In the genomic region with DNA sequence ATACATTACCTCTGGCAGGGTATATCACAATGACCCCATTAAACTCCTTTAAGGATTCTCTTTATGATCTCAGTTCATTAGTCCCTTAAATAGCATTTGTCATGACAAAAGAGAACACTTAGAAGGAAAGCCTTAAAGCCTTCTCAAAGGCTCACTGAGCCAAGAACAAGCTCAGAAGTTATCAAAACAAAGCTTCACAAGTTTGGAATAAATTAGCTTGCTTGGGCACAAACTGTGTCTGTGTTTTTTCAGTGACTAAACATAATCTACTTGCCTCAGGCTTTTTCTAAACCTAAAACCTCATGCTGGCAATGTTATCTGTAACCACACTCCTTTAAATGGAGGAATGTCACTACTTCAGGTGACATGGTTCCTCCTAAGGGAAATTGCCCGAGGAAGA, we compare ENCODE assay signal across 25 cellular contexts.
DNase-seq lines count a peak whose midpoint lies in the region; ATAC-seq and TF ChIP-seq lines count a peak whose summit lies in the region.
"Had no signal": no experiment of that assay in that cellular context is flagged by ENCODE, and none has a peak within 500 bp of the region (broad histone marks: within the 10 kb centered on the region; RNA-seq: fewer than 3 reads in every experiment).

No MANE protein-coding gene starts in this region.

- no peak overlapping the region for H3K27ac ChIP-seq in iPS-20b (ENCODE audit: low read length)
- H3K27ac ChIP-seq: SJCRH30, tibial artery had no signal

- 0 out of 2 replicates have a peak overlapping the region, but pooled peaks have one; percentile 24 for H3K4me3 ChIP-seq in iPS-20b (ENCODE audit: low read length)
- H3K4me3 ChIP-seq: SJCRH30, tibial artery had no signal

- no peak for TF ChIP-seq CTCF in chondrocyte (IDR thresholded peaks at IDR 0.05)

- peaks cover 17% of the 10 kb centered on the region for H3K4me1 ChIP-seq in iPS-20b (ENCODE audit: insufficient read depth, low read length)
- H3K4me1 ChIP-seq: SJCRH30, tibial artery had no signal

- H3K4me3 Mint-ChIP-seq in chondrocyte (ENCODE audit: unreplicated experiment), result no peak overlapping the region
- H3K4me3 Mint-ChIP-seq: activated naive CD4-positive, alpha-beta T cell treated with anti-CD3 and anti-CD28 coated beads, Interleukin-2, amount 10 ng/mL, durations not matched to agents 7 days and 5 days; activated T-cell treated with anti-CD3 and anti-CD28 coated beads, Interleukin-2, amount 50 U/mL, for 72 hours; B cell; memory B cell had no signal

- H3K4me1 Mint-ChIP-seq in chondrocyte (ENCODE audit: low read depth), result no peaks in the 10 kb centered on the region
- H3K4me1 Mint-ChIP-seq: activated naive CD4-positive, alpha-beta T cell treated with anti-CD3 and anti-CD28 coated beads, Interleukin-2, amount 10 ng/mL, durations not matched to agents 7 days and 5 days; B cell; memory B cell had no signal

- ATAC-seq in GM19324 (IDR thresholded peaks at IDR 0.05; ENCODE audit: low FRiP score, unreplicated experiment) (no peak), Right ventricle myocardium inferior (no peak), GM21825 (IDR thresholded peaks at IDR 0.05; ENCODE audit: unreplicated experiment) (no peak)
- ATAC-seq: activated T-cell treated with anti-CD3 and anti-CD28 coated beads, Interleukin-2, amount 50 U/mL, for 72 hours had no signal

- no peaks in the 10 kb centered on the region for H3K36me3 ChIP-seq in iPS-20b (ENCODE audit: insufficient read depth, low read depth, low read length)
- H3K36me3 ChIP-seq: SJCRH30, tibial artery had no signal

- no peak overlapping the region for H3K27ac Mint-ChIP-seq in chondrocyte (ENCODE audit: unreplicated experiment)
- H3K27ac Mint-ChIP-seq: activated naive CD4-positive, alpha-beta T cell treated with anti-CD3 and anti-CD28 coated beads, Interleukin-2, amount 10 ng/mL, durations not matched to agents 7 days and 5 days; activated T-cell treated with anti-CD3 and anti-CD28 coated beads, Interleukin-2, amount 50 U/mL, for 72 hours; B cell; memory B cell had no signal

- H3K9me3 Mint-ChIP-seq in chondrocyte (ENCODE audit: low read depth), result peaks cover 2% of the 10 kb centered on the region

- H3K27me3 ChIP-seq in iPS-20b (ENCODE audit: insufficient read depth, low read length), result no peaks in the 10 kb centered on the region
- H3K27me3 ChIP-seq: SJCRH30, tibial artery had no signal

- intact Hi-C loops in Right ventricle myocardium inferior (cut with DNase I), result no loop called here

- no peaks in the 10 kb centered on the region for H3K9me3 ChIP-seq in iPS-20b (ENCODE audit: insufficient read depth, low read depth, low read length)
- H3K9me3 ChIP-seq: SJCRH30, tibial artery had no signal

- peak; percentile 21 for DNase-seq in NCI-H1436 (lab: John Stamatoyannopoulos, UW)
- DNase-seq in NCI-H1436 treated with DMSO at 0.1 percent for 48 hours (lab: John Stamatoyannopoulos, UW), result no peak
- peak; percentile 63 for DNase-seq in astrocyte of the hippocampus (ENCODE audit: low read depth, low spot score)
- no peak for DNase-seq in Right ventricle myocardium inferior (ENCODE audit: missing footprints)
- DNase-seq in chondrocyte (ENCODE audit: low spot score), result no peak
- DNase-seq: activated naive CD4-positive, alpha-beta T cell treated with anti-CD3 and anti-CD28 coated beads, Interleukin-2, amount 10 ng/mL, durations not matched to agents 7 days and 5 days; activated T-cell treated with anti-CD3 and anti-CD28 coated beads, Interleukin-2, amount 50 U/mL, for 72 hours; amygdala; caudate nucleus; dermis blood vessel endothelial cell; DMS79 treated with DMSO at 0.1 percent for 48 hours; IMR-90; kidney glomerular epithelial cell; NCI-H1694 treated with DMSO at 0.1 percent for 48 hours; occipital lobe; SJCRH30; stimulated activated CD4-positive, alpha-beta T cell treated with anti-CD3 and anti-CD28 coated beads, Interleukin-2, amount 100 ng/mL, for 48 hours; stimulated activated naive CD4-positive, alpha-beta T cell; T-helper 1 cell; tibial artery had no signal

- 0 out of 2 replicates have a peak overlapping the region, but pooled peaks have one; percentile 15 for H3K9ac ChIP-seq in iPS-20b (ENCODE audit: low read depth, low read length)

- no peaks in the 10 kb centered on the region for H3K36me3 Mint-ChIP-seq in chondrocyte (ENCODE audit: low read depth)
- H3K36me3 Mint-ChIP-seq: activated naive CD4-positive, alpha-beta T cell treated with anti-CD3 and anti-CD28 coated beads, Interleukin-2, amount 10 ng/mL, durations not matched to agents 7 days and 5 days; memory B cell had no signal

- H3K27me3 Mint-ChIP-seq in chondrocyte (ENCODE audit: low read depth), result no peaks in the 10 kb centered on the region
- H3K27me3 Mint-ChIP-seq: activated naive CD4-positive, alpha-beta T cell treated with anti-CD3 and anti-CD28 coated beads, Interleukin-2, amount 10 ng/mL, durations not matched to agents 7 days and 5 days; B cell; memory B cell had no signal

Comparison
In these comparisons a context has a peak if more than half of its experiments do, and no peak if none do; other contexts are left out.
1. DNase-seq: peak in NCI-H1436 (single experiment) and astrocyte of the hippocampus (single experiment); none in NCI-H1436 treated with DMSO at 0.1 percent for 48 hours (single experiment), Right ventricle myocardium inferior (single experiment) and chondrocyte (single experiment).